In the genomic region with DNA sequence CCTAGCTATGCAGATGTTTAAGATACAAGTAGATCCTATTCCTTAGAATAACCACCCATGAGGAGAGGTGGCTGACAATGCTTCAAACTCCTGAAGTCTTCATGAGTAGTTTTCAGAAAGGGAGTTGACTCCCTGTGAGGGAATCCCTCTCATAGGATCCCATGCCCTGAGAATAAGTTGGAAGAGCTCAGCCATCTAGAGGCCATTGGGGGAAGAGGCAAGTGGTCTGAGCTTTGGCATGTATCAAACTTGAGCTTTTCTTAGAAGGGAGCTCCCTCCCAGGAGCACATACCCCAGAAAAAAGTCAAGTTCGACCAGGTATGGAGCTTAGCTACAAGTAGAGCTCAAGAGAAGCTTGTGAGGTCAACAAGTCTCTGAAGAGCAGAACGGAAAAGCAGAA, we compare ENCODE assay signal across 23 cellular contexts.
A peak's percentile ranks its signal among the peaks of the same experiment; 100 is the strongest.
DNase-seq lines count a peak whose midpoint lies in the region; ATAC-seq and TF ChIP-seq lines count a peak whose summit lies in the region.
"Had no signal": no experiment of that assay in that cellular context is flagged by ENCODE, and none has a peak within 500 bp of the region (broad histone marks: within the 10 kb centered on the region; RNA-seq: fewer than 3 reads in every experiment).

No MANE protein-coding gene starts in this region.

- DNase-seq in AG10803 (ENCODE audit: low read depth) = no peak
- no peak for DNase-seq in PC-3
- peak; percentile 73 for DNase-seq in iPS-NIHi7 (ENCODE audit: extremely low spot score)
- DNase-seq in KBM-7 = no peak
- no peak for DNase-seq in Right ventricle myocardium inferior (ENCODE audit: missing footprints)
- DNase-seq: ACHN; activated CD4-positive, alpha-beta T cell treated with anti-CD3 and anti-CD28 coated beads, Interleukin-2, amount 10 ng/mL, durations not matched to agents 24 days and 14 days; DMS79; foreskin melanocyte; Kasumi-1; kidney; naive B cell; NCI-H1048; NCI-H2029; occipital lobe; SJCRH30; stimulated activated CD4-positive, alpha-beta T cell treated with anti-CD3 and anti-CD28 coated beads, Interleukin-2, amount 100 ng/mL, for 48 hours; stimulated activated naive CD4-positive, alpha-beta T cell treated with Interleukin-2 at 50 U/mL for 16 hours had no signal

- no peak overlapping the region for H3K27ac ChIP-seq in PC-3 (ENCODE audit: low read length)
- H3K27ac ChIP-seq: SJCRH30, thoracic aorta had no signal

- H3K79me2 ChIP-seq in PC-3 (ENCODE audit: low read length) = no peaks in the 10 kb centered on the region

- no peaks in the 10 kb centered on the region for H4K20me1 ChIP-seq in PC-3 (ENCODE audit: low read length)

- no peaks in the 10 kb centered on the region for H3K4me1 ChIP-seq in PC-3 (ENCODE audit: insufficient read depth, low read length)
- H3K4me1 ChIP-seq: SJCRH30 had no signal

- BruUV-seq in PC-3 (replicated peaks; lab: Mats Ljungman, UMichigan) = no TSS peak

- peaks cover 16% of the 10 kb centered on the region for H3K27me3 ChIP-seq in PC-3 (ENCODE audit: low read length)
- H3K27me3 ChIP-seq: SJCRH30 had no signal

- no peak overlapping the region for H3K4me2 ChIP-seq in PC-3 (ENCODE audit: low read length)

- no peaks in the 10 kb centered on the region for H3K9me3 ChIP-seq in PC-3 (ENCODE audit: low read length)
- H3K9me3 ChIP-seq: SJCRH30, thoracic aorta had no signal

- H3K9ac ChIP-seq in PC-3 (ENCODE audit: low read length) = no peak overlapping the region

- CTCF ChIA-PET in PC-3 (lab: Charles Lee) = interaction anchor here (0.6 to 0.7 kb wide), 2 partner anchors 81 to 118 kb away, joined by 3 read pairs; no protein-coding TSS in a partner anchor

- no peaks in the 10 kb centered on the region for H3K9me2 ChIP-seq in PC-3 (replicated peaks; ENCODE audit: low read length)

- no peaks in the 10 kb centered on the region for H3F3A ChIP-seq in PC-3 (ENCODE audit: low read length, unreplicated experiment)

- H2AFZ ChIP-seq in PC-3 (ENCODE audit: low read length) = no peak overlapping the region

- in situ Hi-C loops in KBM-7 (cut with MboI; ENCODE audit: low pct_unique_long_range_greater_than_20kb, low sequenced_read_pairs) = no loop called here

- H3K36me3 ChIP-seq in PC-3 (ENCODE audit: low read depth, low read length) = no peaks in the 10 kb centered on the region
- H3K36me3 ChIP-seq: SJCRH30, thoracic aorta had no signal

- intact Hi-C loops in PC-3 (cut with micrococcal nuclease) (loop anchor here (10.0 kb wide), 1 partner anchor 1673 kb away; no protein-coding TSS in a partner anchor), Right ventricle myocardium inferior (cut with DNase I) (no loop called here)

- ATAC-seq in PC-3 (no peak), HG03045 (IDR thresholded peaks at IDR 0.05; ENCODE audit: unreplicated experiment) (no peak), HG03520 (IDR thresholded peaks at IDR 0.05; ENCODE audit: unreplicated experiment) (no peak), Right ventricle myocardium inferior (no peak)
- ATAC-seq: activated naive CD4-positive, alpha-beta T cell treated with anti-CD3 and anti-CD28 coated beads, Interleukin-2, amount 50 U/mL, for 72 hours had no signal

- TF ChIP-seq CTCF in AG10803 (conservative IDR thresholded peaks at IDR 0.05; ENCODE audit: low read length) (peak; percentile 33), GM12872 (IDR thresholded peaks at IDR 0.05; ENCODE audit: insufficient read depth, low read depth, low read length) (0 out of 3 replicates have a peak, but pooled peaks have one; percentile 10), PC-3 (conservative IDR thresholded peaks at IDR 0.05; ENCODE audit: low read depth, low read length) (peak; percentile 18; the same call in 1 of the 2 replicates)

- H3K4me3 ChIP-seq in AG10803 (ENCODE audit: low read length) = no peak overlapping the region
- no peak overlapping the region for H3K4me3 ChIP-seq in PC-3 (ENCODE audit: low read length)
- H3K4me3 ChIP-seq: SJCRH30, thoracic aorta had no signal

- POLR2A ChIA-PET in PC-3 (lab: Charles Lee; ENCODE audit: unreplicated experiment) = no interaction called here
